Comparison of ENCODE assay signal across 7 cellular contexts in genomic region chr11:130636672-130637463, GRCh38.
DNase-seq lines count a peak whose midpoint lies in the region; ATAC-seq, FAIRE-seq and TF ChIP-seq lines count a peak whose summit lies in the region.

No MANE protein-coding gene starts in this region.

- no peak for TF ChIP-seq RAD21 in GM12878 (IDR thresholded peaks at IDR 0.05; ENCODE audit: insufficient read depth, low read depth, low read length)

- H3K4me1 ChIP-seq in GM12878 (ENCODE audit: control insufficient read depth, insufficient read depth, low read length), result no peaks in the 10 kb centered on the region
- H3K4me1 ChIP-seq in skeletal muscle satellite cell (ENCODE audit: control insufficient read depth, insufficient read depth, low read length), result peaks cover 49% of the 10 kb centered on the region
- H3K4me1 ChIP-seq in testis, result peaks cover 22% of the 10 kb centered on the region

- SMC1A ChIA-PET in GM12878 (lab: Charles Lee; ENCODE audit: uncharacterized antibody, unreplicated experiment), result interaction anchor here (0.9 to 1.1 kb wide), 4 partner anchors 38 to 226 kb away, joined by 3 read pairs; no protein-coding TSS in a partner anchor

- no peak for DNase-seq in GM12878 (ENCODE audit: low read depth, low spot score)
- no peak for DNase-seq in cerebellar cortex (ENCODE audit: low spot score)
- no peak for DNase-seq in NCI-H524 treated with DMSO at 0.1 percent for 48 hours (lab: John Stamatoyannopoulos, UW)
- DNase-seq in testis, result no peak

- no peaks in the 10 kb centered on the region for H3K9me3 ChIP-seq in GM12878 (replicated peaks; ENCODE audit: control insufficient read depth, insufficient read depth, low read length)
- no peaks in the 10 kb centered on the region for H3K9me3 ChIP-seq in skeletal muscle satellite cell (replicated peaks; ENCODE audit: low read length)
- H3K9me3 ChIP-seq in testis, result no peaks in the 10 kb centered on the region

- in situ Hi-C loops in GM12878 (cut with MboI), result no loop called here

- H3K4me3 ChIP-seq in GM12878 (no peak overlapping the region), skeletal muscle satellite cell (ENCODE audit: low read length) (no peak overlapping the region), testis (no peak overlapping the region)

- FAIRE-seq in GM12878 (lab: Jason Lieb, UNC), result no peak

- H3K9ac ChIP-seq in GM12878 (ENCODE audit: control insufficient read depth, insufficient read depth, low read length) (no peak overlapping the region), skeletal muscle satellite cell (ENCODE audit: low read depth, low read length) (no peak overlapping the region)

- POLR2A ChIA-PET in GM12878 (lab: Charles Lee), result interaction anchor here (0.6 kb wide), 1 partner anchor 559 kb away, joined by 4 read pairs; no protein-coding TSS in a partner anchor

- CTCF ChIA-PET in GM12878 (lab: Yijun Ruan, JAX), result interaction anchor here (1.1 kb wide), 1 partner anchor 225 kb away, joined by 3 read pairs; no protein-coding TSS in a partner anchor

- no peaks in the 10 kb centered on the region for H4K20me1 ChIP-seq in GM12878 (ENCODE audit: control insufficient read depth, insufficient read depth)

- no peaks in the 10 kb centered on the region for H3K79me2 ChIP-seq in GM12878 (ENCODE audit: control insufficient read depth, insufficient read depth, low read length)

- TF ChIP-seq CTCF in GM12878 (IDR thresholded peaks at IDR 0.05 in 2 of 3, conservative IDR thresholded peaks at IDR 0.05 in 1 of 3; ENCODE audit: control insufficient read depth in 2 of 3, extremely low read depth in 1 of 3, insufficient read depth in 1 of 3, low read depth in 3 of 3, low read length in 3 of 3) (no peak), testis (IDR thresholded peaks at IDR 0.05) (no peak)

- no peaks in the 10 kb centered on the region; a peak in 1 of 4 replicates for H3K27me3 ChIP-seq in GM12878 (replicated peaks in 1 of 2; ENCODE audit: control insufficient read depth in 2 of 2, insufficient read depth in 2 of 2, low read length in 1 of 2)
- no peaks in the 10 kb centered on the region for H3K27me3 ChIP-seq in skeletal muscle satellite cell (ENCODE audit: control insufficient read depth, insufficient read depth, low read length)
- no peaks in the 10 kb centered on the region for H3K27me3 ChIP-seq in testis

- no peak for TF ChIP-seq POLR2A in GM12878 (IDR thresholded peaks at IDR 0.05; ENCODE audit: low read depth, low read length)
- no peak for TF ChIP-seq POLR2A in testis (IDR thresholded peaks at IDR 0.05)

- no peaks in the 10 kb centered on the region for H3K36me3 ChIP-seq in GM12878 (ENCODE audit: control insufficient read depth in 2 of 2, insufficient read depth in 2 of 2, low read length in 1 of 2)
- H3K36me3 ChIP-seq in skeletal muscle satellite cell (ENCODE audit: insufficient read depth, low read length), result no peaks in the 10 kb centered on the region
- H3K36me3 ChIP-seq in testis (ENCODE audit: low read depth, missing control alignments), result no peaks in the 10 kb centered on the region

- ATAC-seq in GM19467 (IDR thresholded peaks at IDR 0.05; ENCODE audit: unreplicated experiment), result peak; percentile 69
- ATAC-seq in HG03460 (IDR thresholded peaks at IDR 0.05; ENCODE audit: unreplicated experiment), result peak; percentile 69
- ATAC-seq in GM12878, result peak; percentile 79

- H3K4me2 ChIP-seq in GM12878 (ENCODE audit: control insufficient read depth, insufficient read depth) (no peak overlapping the region), skeletal muscle satellite cell (ENCODE audit: low read length) (peak overlapping the region; percentile 29)

- H3K27ac ChIP-seq in GM12878 (ENCODE audit: control insufficient read depth, insufficient read depth), result no peak overlapping the region
- no peak overlapping the region for H3K27ac ChIP-seq in testis

- no TSS peak for BruUV-seq in GM12878 (replicated peaks; lab: Mats Ljungman, UMichigan)

- peak in 1 of 2 experiments; percentile 74; a peak in 2 of 4 replicates for TF ChIP-seq EP300 in GM12878 (IDR thresholded peaks at IDR 0.05; ENCODE audit: borderline replicate concordance in 1 of 2, control insufficient read depth in 1 of 2, low read depth in 2 of 2, low read length in 2 of 2)

- RAD21 ChIA-PET in GM12878 (lab: Charles Lee; ENCODE audit: unreplicated experiment), result interaction anchor here (0.7 kb wide), 1 partner anchor 190 kb away, joined by 3 read pairs; no protein-coding TSS in a partner anchor

- WGBS in GM12878 (ENCODE audit: insufficient coverage, insufficient replicate concordance, low lambda C conversion rate, missing lambda C conversion rate), result under 1% methylated on average over 10 of the region's 10 CpGs
- 85 to 88% methylated on average over 10 of the region's 10 CpGs for WGBS in testis, 2 donors

- H2AFZ ChIP-seq in GM12878 (ENCODE audit: control insufficient read depth, low read depth, low read length), result no peak overlapping the region

- intact Hi-C loops in GM12878 (cut with micrococcal nuclease; ENCODE audit: unreplicated experiment) (no loop called here), testis (cut with DNase I; ENCODE audit: low total_unique reads) (no loop called here)

TF ChIP-seq in GM12878, 131 proteins besides CTCF, POLR2A, EP300 and RAD21:
- TF ChIP-seq, protein P1, sequence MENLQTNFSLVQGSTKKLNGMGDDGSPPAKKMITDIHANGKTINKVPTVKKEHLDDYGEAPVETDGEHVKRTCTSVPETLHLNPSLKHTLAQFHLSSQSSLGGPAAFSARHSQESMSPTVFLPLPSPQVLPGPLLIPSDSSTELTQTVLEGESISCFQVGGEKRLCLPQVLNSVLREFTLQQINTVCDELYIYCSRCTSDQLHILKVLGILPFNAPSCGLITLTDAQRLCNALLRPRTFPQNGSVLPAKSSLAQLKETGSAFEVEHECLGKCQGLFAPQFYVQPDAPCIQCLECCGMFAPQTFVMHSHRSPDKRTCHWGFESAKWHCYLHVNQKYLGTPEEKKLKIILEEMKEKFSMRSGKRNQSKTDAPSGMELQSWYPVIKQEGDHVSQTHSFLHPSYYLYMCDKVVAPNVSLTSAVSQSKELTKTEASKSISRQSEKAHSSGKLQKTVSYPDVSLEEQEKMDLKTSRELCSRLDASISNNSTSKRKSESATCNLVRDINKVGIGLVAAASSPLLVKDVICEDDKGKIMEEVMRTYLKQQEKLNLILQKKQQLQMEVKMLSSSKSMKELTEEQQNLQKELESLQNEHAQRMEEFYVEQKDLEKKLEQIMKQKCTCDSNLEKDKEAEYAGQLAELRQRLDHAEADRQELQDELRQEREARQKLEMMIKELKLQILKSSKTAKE (IDR thresholded peaks at IDR 0.05; ENCODE audit: low read depth, poor library complexity, severe bottlenecking), result peak; percentile 56
- TF ChIP-seq RUNX3 (IDR thresholded peaks at IDR 0.05; ENCODE audit: low read length), result peak; percentile 27; the same call in 1 of the 2 replicates
- peak; percentile 81 for TF ChIP-seq IRF4 (IDR thresholded peaks at IDR 0.05; ENCODE audit: low read depth, low read length)
- TF ChIP-seq, protein P2, sequence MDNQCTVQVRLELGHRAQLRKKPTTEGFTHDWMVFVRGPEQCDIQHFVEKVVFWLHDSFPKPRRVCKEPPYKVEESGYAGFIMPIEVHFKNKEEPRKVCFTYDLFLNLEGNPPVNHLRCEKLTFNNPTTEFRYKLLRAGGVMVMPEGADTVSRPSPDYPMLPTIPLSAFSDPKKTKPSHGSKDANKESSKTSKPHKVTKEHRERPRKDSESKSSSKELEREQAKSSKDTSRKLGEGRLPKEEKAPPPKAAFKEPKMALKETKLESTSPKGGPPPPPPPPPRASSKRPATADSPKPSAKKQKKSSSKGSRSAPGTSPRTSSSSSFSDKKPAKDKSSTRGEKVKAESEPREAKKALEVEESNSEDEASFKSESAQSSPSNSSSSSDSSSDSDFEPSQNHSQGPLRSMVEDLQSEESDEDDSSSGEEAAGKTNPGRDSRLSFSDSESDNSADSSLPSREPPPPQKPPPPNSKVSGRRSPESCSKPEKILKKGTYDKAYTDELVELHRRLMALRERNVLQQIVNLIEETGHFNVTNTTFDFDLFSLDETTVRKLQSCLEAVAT (IDR thresholded peaks at IDR 0.05), result peak; percentile 47; the same call in 1 of the 2 replicates
- TF ChIP-seq, protein P3, sequence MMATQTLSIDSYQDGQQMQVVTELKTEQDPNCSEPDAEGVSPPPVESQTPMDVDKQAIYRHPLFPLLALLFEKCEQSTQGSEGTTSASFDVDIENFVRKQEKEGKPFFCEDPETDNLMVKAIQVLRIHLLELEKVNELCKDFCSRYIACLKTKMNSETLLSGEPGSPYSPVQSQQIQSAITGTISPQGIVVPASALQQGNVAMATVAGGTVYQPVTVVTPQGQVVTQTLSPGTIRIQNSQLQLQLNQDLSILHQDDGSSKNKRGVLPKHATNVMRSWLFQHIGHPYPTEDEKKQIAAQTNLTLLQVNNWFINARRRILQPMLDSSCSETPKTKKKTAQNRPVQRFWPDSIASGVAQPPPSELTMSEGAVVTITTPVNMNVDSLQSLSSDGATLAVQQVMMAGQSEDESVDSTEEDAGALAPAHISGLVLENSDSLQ (IDR thresholded peaks at IDR 0.05), result peak; percentile 45; the same call in 1 of the 2 replicates
- no peak for TF ChIP-seq BACH1 (IDR thresholded peaks at IDR 0.05; ENCODE audit: borderline replicate concordance)
- no peak for TF ChIP-seq RELA (IDR thresholded peaks at IDR 0.05; ENCODE audit: borderline replicate concordance, partially characterized antibody)
- 0 out of 2 replicates have a peak, but pooled peaks have one; percentile 20 for TF ChIP-seq DPF2 (IDR thresholded peaks at IDR 0.05)
- TF ChIP-seq HDAC2 (IDR thresholded peaks at IDR 0.05), result no peak
- TF ChIP-seq JUNB (IDR thresholded peaks at IDR 0.05), result peak; percentile 78
- no peak for TF ChIP-seq CBX3 (IDR thresholded peaks at IDR 0.05; ENCODE audit: borderline replicate concordance, low read depth)
- 0 out of 2 replicates have a peak, but pooled peaks have one; percentile 27 for TF ChIP-seq BCL11A (IDR thresholded peaks at IDR 0.05; ENCODE audit: low read depth, low read length)
- no peak for TF ChIP-seq NR2C1 (IDR thresholded peaks at IDR 0.05)
